15 cellular contexts compared by ENCODE assay signal in genomic region chr7:148437043-148437442, GRCh38.
"Had no signal": no experiment of that assay in that cellular context is flagged by ENCODE, and none has a peak within 500 bp of the region (broad histone marks: within the 10 kb centered on the region; RNA-seq: fewer than 3 reads in every experiment).

No MANE protein-coding gene starts in this region.

- H3K9me3 ChIP-seq: lower lobe of right lung, spleen had no signal

- H3K4me1 Mint-ChIP-seq: activated CD4-positive, alpha-beta T cell treated with anti-CD3 and anti-CD28 coated beads, Interleukin-2, amount 10 ng/mL, durations not matched to agents 24 days and 14 days; activated T-helper 17 cell treated with anti-CD3 and anti-CD28 coated beads, Interleukin-2, amount 50 U/mL, for 72 hours; T-cell had no signal

- DNase-seq: activated CD4-positive, alpha-beta T cell treated with anti-CD3 and anti-CD28 coated beads, Interleukin-2, amount 10 ng/mL, durations not matched to agents 24 days and 14 days; activated CD8-positive, alpha-beta T cell treated with anti-CD3 and anti-CD28 coated beads for 36 hours; activated naive CD4-positive, alpha-beta T cell treated with anti-CD3 and anti-CD28 coated beads for 36 hours; activated T-cell treated with anti-CD3 and anti-CD28 coated beads, Interleukin-2, amount 50 U/mL, for 1 hour; body of pancreas; dorsolateral prefrontal cortex; left cardiac atrium; lower lobe of right lung; spleen; stimulated activated naive CD4-positive, alpha-beta T cell treated with Interleukin-2 at 50 U/mL for 16 hours; T-cell; tibial artery had no signal

- H3K4me3 Mint-ChIP-seq: activated CD4-positive, alpha-beta T cell treated with anti-CD3 and anti-CD28 coated beads, Interleukin-2, amount 10 ng/mL, durations not matched to agents 24 days and 14 days; activated CD8-positive, alpha-beta T cell treated with anti-CD3 and anti-CD28 coated beads for 36 hours; activated naive CD4-positive, alpha-beta T cell treated with anti-CD3 and anti-CD28 coated beads for 36 hours; activated T-helper 17 cell treated with anti-CD3 and anti-CD28 coated beads, Interleukin-2, amount 50 U/mL, for 72 hours; nephron; T-cell had no signal

- H3K9me3 Mint-ChIP-seq: activated CD4-positive, alpha-beta T cell treated with anti-CD3 and anti-CD28 coated beads, Interleukin-2, amount 10 ng/mL, durations not matched to agents 24 days and 14 days; activated CD8-positive, alpha-beta T cell treated with anti-CD3 and anti-CD28 coated beads for 36 hours; activated naive CD4-positive, alpha-beta T cell treated with anti-CD3 and anti-CD28 coated beads for 36 hours; activated T-helper 17 cell treated with anti-CD3 and anti-CD28 coated beads, Interleukin-2, amount 50 U/mL, for 72 hours; T-cell had no signal

- H3K27me3 ChIP-seq: body of pancreas, dorsolateral prefrontal cortex, spleen, tibial artery had no signal

- H3K4me3 ChIP-seq: body of pancreas, dorsolateral prefrontal cortex, lower lobe of right lung, tibial artery had no signal

- H3K27ac ChIP-seq: body of pancreas, dorsolateral prefrontal cortex, lower lobe of right lung, tibial artery had no signal

- FAIRE-seq: islet of Langerhans had no signal

- ATAC-seq: activated CD8-positive, alpha-beta T cell treated with anti-CD3 and anti-CD28 coated beads for 36 hours; activated T-helper 17 cell treated with anti-CD3 and anti-CD28 coated beads, Interleukin-2, amount 50 U/mL, for 72 hours; body of pancreas; left cardiac atrium; T-cell had no signal

- H3K4me1 ChIP-seq: body of pancreas, lower lobe of right lung, tibial artery had no signal

- H3K36me3 Mint-ChIP-seq: T-cell had no signal

- H3K27ac Mint-ChIP-seq: activated CD4-positive, alpha-beta T cell treated with anti-CD3 and anti-CD28 coated beads, Interleukin-2, amount 10 ng/mL, durations not matched to agents 24 days and 14 days; activated CD8-positive, alpha-beta T cell treated with anti-CD3 and anti-CD28 coated beads for 36 hours; activated naive CD4-positive, alpha-beta T cell treated with anti-CD3 and anti-CD28 coated beads for 36 hours; activated T-helper 17 cell treated with anti-CD3 and anti-CD28 coated beads, Interleukin-2, amount 50 U/mL, for 72 hours; nephron; T-cell had no signal

- H3K36me3 ChIP-seq: lower lobe of right lung, spleen, tibial artery had no signal

- H3K27me3 Mint-ChIP-seq: activated T-helper 17 cell treated with anti-CD3 and anti-CD28 coated beads, Interleukin-2, amount 50 U/mL, for 72 hours had no signal
